Comparison of ENCODE assay signal across 26 cellular contexts in genomic region chr2:32532961-32533360, GRCh38.
"Had no signal": no experiment of that assay in that cellular context is flagged by ENCODE, and none has a peak within 500 bp of the region (broad histone marks: within the 10 kb centered on the region; RNA-seq: fewer than 3 reads in every experiment).

No MANE protein-coding gene starts in this region.

- H3K27ac ChIP-seq: colonic mucosa, gastrocnemius medialis, parathyroid adenoma, suprapubic skin, transverse colon, upper lobe of right lung, uterus had no signal

- H3K4me1 Mint-ChIP-seq: neural crest cell; stimulated activated naive CD8-positive, alpha-beta T cell treated with anti-CD3 and anti-CD28 coated beads, Interleukin-15, amount 100 ng/mL, for 72 hours had no signal

- FAIRE-seq: endometrium, kidney had no signal

- H3K4me1 ChIP-seq: colonic mucosa, gastrocnemius medialis, suprapubic skin, transverse colon, upper lobe of right lung, uterus had no signal

- H3K27ac Mint-ChIP-seq: dendritic cell treated with granulocyte-macrophage colony-stimulating factor and Interleukin-4, amounts not matched to agents 40 ng/mL and 50 ng/mL, for 4 days; progenitor cell of endocrine pancreas; stimulated activated naive CD8-positive, alpha-beta T cell treated with anti-CD3 and anti-CD28 coated beads, Interleukin-15, amount 100 ng/mL, for 72 hours had no signal

- H3K4me3 Mint-ChIP-seq: dendritic cell treated with granulocyte-macrophage colony-stimulating factor and Interleukin-4, amounts not matched to agents 40 ng/mL and 50 ng/mL, for 4 days; effector memory CD8-positive, alpha-beta T cell; naive thymus-derived CD8-positive, alpha-beta T cell; neural crest cell; stimulated activated naive CD8-positive, alpha-beta T cell treated with anti-CD3 and anti-CD28 coated beads, Interleukin-15, amount 100 ng/mL, for 72 hours had no signal

- H3K27me3 Mint-ChIP-seq: dendritic cell treated with granulocyte-macrophage colony-stimulating factor and Interleukin-4, amounts not matched to agents 40 ng/mL and 50 ng/mL, for 4 days; effector memory CD8-positive, alpha-beta T cell; naive thymus-derived CD8-positive, alpha-beta T cell; progenitor cell of endocrine pancreas; stimulated activated naive CD8-positive, alpha-beta T cell treated with anti-CD3 and anti-CD28 coated beads, Interleukin-15, amount 100 ng/mL, for 72 hours had no signal

- H3K9me3 ChIP-seq: colonic mucosa, gastrocnemius medialis, suprapubic skin, transverse colon, upper lobe of right lung had no signal

- H3K4me2 ChIP-seq: smooth muscle cell had no signal

- ATAC-seq: effector memory CD8-positive, alpha-beta T cell; gastrocnemius medialis; left lobe of liver; naive thymus-derived CD8-positive, alpha-beta T cell; sciatic nerve; stimulated activated naive CD8-positive, alpha-beta T cell treated with anti-CD3 and anti-CD28 coated beads, Interleukin-15, amount 100 ng/mL, for 72 hours; upper lobe of right lung had no signal

- DNase-seq: colonic mucosa; effector memory CD8-positive, alpha-beta T cell; foreskin fibroblast; gastrocnemius medialis; head of caudate nucleus; kidney; naive thymus-derived CD8-positive, alpha-beta T cell; stimulated activated CD4-positive, alpha-beta T cell treated with anti-CD3 and anti-CD28 coated beads, Interleukin-12 subunit alpha, Interleukin-12 subunit beta, amount 100 ng/mL, for 4 hours; stimulated activated CD4-positive, alpha-beta T cell treated with anti-CD3 and anti-CD28 coated beads, Interleukin-1b, Interleukin-23, amount 100 ng/mL, for 48 hours; stimulated activated CD4-positive, alpha-beta T cell treated with anti-CD3 and anti-CD28 coated beads, Interleukin-4, amount 100 ng/mL, for 1 hour; stimulated activated CD8-positive, alpha-beta memory T cell treated with anti-CD3 and anti-CD28 coated beads, Interleukin-4, amount 100 ng/mL, for 48 hours; stimulated activated naive CD4-positive, alpha-beta T cell; stimulated activated naive CD8-positive, alpha-beta T cell treated with anti-CD3 and anti-CD28 coated beads, Interleukin-15, amount 100 ng/mL, for 72 hours; transverse colon; upper lobe of right lung; uterus had no signal

- H3K9me3 Mint-ChIP-seq: dendritic cell treated with granulocyte-macrophage colony-stimulating factor and Interleukin-4, amounts not matched to agents 40 ng/mL and 50 ng/mL, for 4 days; effector memory CD8-positive, alpha-beta T cell; naive thymus-derived CD8-positive, alpha-beta T cell; neural crest cell had no signal

- H3K4me3 ChIP-seq: colonic mucosa, gastrocnemius medialis, lung, smooth muscle cell, suprapubic skin, transverse colon, upper lobe of right lung, uterus had no signal
